In genomic region chr7:92691578-92691977, GRCh38 we compare ENCODE assay signal across 8 cellular contexts.
A peak's percentile ranks its signal among the peaks of the same experiment; 100 is the strongest.
DNase-seq lines count a peak whose midpoint lies in the region; ATAC-seq and TF ChIP-seq lines count a peak whose summit lies in the region.

No MANE protein-coding gene starts in this region.

- no peak overlapping the region for H3K27ac Mint-ChIP-seq in GM23338

- H4K20me1 ChIP-seq in GM23338 (replicated peaks; ENCODE audit: insufficient read depth): no peaks in the 10 kb centered on the region

- H3K27me3 ChIP-seq in cardiac muscle cell (no peaks in the 10 kb centered on the region), right cardiac atrium (ENCODE audit: control insufficient read depth, insufficient read depth) (no peaks in the 10 kb centered on the region), GM23338 (ENCODE audit: insufficient read depth) (no peaks in the 10 kb centered on the region), parathyroid adenoma (ENCODE audit: control insufficient read depth, insufficient read depth, low read length) (no peaks in the 10 kb centered on the region)

- H3K36me3 Mint-ChIP-seq in GM23338 (ENCODE audit: low read depth): no peaks in the 10 kb centered on the region

- ATAC-seq in right cardiac atrium (no peak), GM23338 (peak; percentile 66), SK-N-SH treated with all-trans-retinoic acid at 6 μM for 48 hours (peak; percentile 66)

- H3K4me2 ChIP-seq in GM23338: no peak overlapping the region
- H3K4me2 ChIP-seq in parathyroid adenoma (ENCODE audit: low read length): no peak overlapping the region

- intact Hi-C loops in right cardiac atrium (cut with DNase I): loop anchor here in 2 of 4 donors (10.0 kb wide), 2 partner anchors 67 to 143 kb away; partner anchors contain the start of gene CDK6 (in 1 of the 2)

- DNase-seq in cardiac muscle cell (ENCODE audit: low read depth in 1 of 2, low spot score in 1 of 2) (peak; percentile 55 to 78), right cardiac atrium (no peak), GM23338 (ENCODE audit: low spot score) (peak; percentile 83), LoVo (ENCODE audit: low spot score) (peak; percentile 73), epithelial cell of proximal tubule (ENCODE audit: low read depth) (no peak), NK-92 (lab: John Stamatoyannopoulos, UW; ENCODE audit: unreplicated experiment) (no peak)

- H3K27me3 Mint-ChIP-seq in GM23338 (ENCODE audit: insufficient read depth, low read depth, poor library complexity): no peaks in the 10 kb centered on the region

- H3K9me2 ChIP-seq in GM23338 (ENCODE audit: insufficient read depth): no peaks in the 10 kb centered on the region

- H3K4me1 ChIP-seq in cardiac muscle cell (ENCODE audit: low read depth) (peaks cover 17% of the 10 kb centered on the region), right cardiac atrium (ENCODE audit: control insufficient read depth, insufficient read depth, low read length) (no peaks in the 10 kb centered on the region), GM23338 (ENCODE audit: insufficient read depth) (peaks cover 8% of the 10 kb centered on the region; the same call in 1 of the 2 replicates), parathyroid adenoma (peaks cover 5% of the 10 kb centered on the region)

- peaks cover 15% of the 10 kb centered on the region for H3K4me1 Mint-ChIP-seq in GM23338

- no peaks in the 10 kb centered on the region for H3K79me2 ChIP-seq in GM23338 (replicated peaks; ENCODE audit: insufficient read depth)
- H3K79me2 ChIP-seq in parathyroid adenoma: peaks cover 37% of the 10 kb centered on the region

- no peaks in the 10 kb centered on the region for H3K9me3 ChIP-seq in cardiac muscle cell (ENCODE audit: low read depth)
- H3K9me3 ChIP-seq in right cardiac atrium (ENCODE audit: control insufficient read depth, low read length): no peaks in the 10 kb centered on the region
- no peaks in the 10 kb centered on the region for H3K9me3 ChIP-seq in parathyroid adenoma (ENCODE audit: control insufficient read depth, low read length)

- 39% methylated on average over 2 of the region's 2 CpGs for WGBS in right cardiac atrium

- TF ChIP-seq CTCF in cardiac muscle cell (IDR thresholded peaks at IDR 0.05; ENCODE audit: low read depth, low read length): peak; percentile 60
- TF ChIP-seq CTCF in GM23338 (conservative IDR thresholded peaks at IDR 0.05; ENCODE audit: low read depth in 2 of 2): peak; percentile 61 to 85
- peak; percentile 64 for TF ChIP-seq CTCF in epithelial cell of proximal tubule (conservative IDR thresholded peaks at IDR 0.05; ENCODE audit: low read depth, low read length)
- peak; percentile 47 for TF ChIP-seq CTCF in parathyroid adenoma (IDR thresholded peaks at IDR 0.05)

- no peak overlapping the region for H3K4me3 Mint-ChIP-seq in GM23338

- H3K9ac ChIP-seq in parathyroid adenoma: no peak overlapping the region

- no peaks in the 10 kb centered on the region for H3K9me3 Mint-ChIP-seq in GM23338

- no peaks in the 10 kb centered on the region for H3K36me3 ChIP-seq in cardiac muscle cell
- H3K36me3 ChIP-seq in GM23338 (ENCODE audit: insufficient read depth): no peaks in the 10 kb centered on the region
- no peaks in the 10 kb centered on the region for H3K36me3 ChIP-seq in parathyroid adenoma (ENCODE audit: control insufficient read depth, insufficient read depth, low read length)

- peak overlapping the region; percentile 50 for H3K27ac ChIP-seq in cardiac muscle cell
- no peak overlapping the region for H3K27ac ChIP-seq in right cardiac atrium (ENCODE audit: low read length)
- H3K27ac ChIP-seq in GM23338 (ENCODE audit: low read depth): no peak overlapping the region
- H3K27ac ChIP-seq in parathyroid adenoma: no peak overlapping the region

- no peaks in the 10 kb centered on the region for H3F3A ChIP-seq in GM23338 (replicated peaks; ENCODE audit: low read depth)

- no peak overlapping the region for H2AFZ ChIP-seq in GM23338
- no peak overlapping the region for H2AFZ ChIP-seq in parathyroid adenoma

- no peak overlapping the region for H3K4me3 ChIP-seq in cardiac muscle cell
- no peak overlapping the region for H3K4me3 ChIP-seq in right cardiac atrium (ENCODE audit: low read length)
- no peak overlapping the region for H3K4me3 ChIP-seq in GM23338
- H3K4me3 ChIP-seq in epithelial cell of proximal tubule (ENCODE audit: low read depth, low read length): no peak overlapping the region
- no peak overlapping the region for H3K4me3 ChIP-seq in parathyroid adenoma (ENCODE audit: low read depth, low read length)

TF ChIP-seq in GM23338, 12 proteins besides CTCF, POLR2A, EP300 and RAD21 (continues in another document):
- TF ChIP-seq, protein P1, sequence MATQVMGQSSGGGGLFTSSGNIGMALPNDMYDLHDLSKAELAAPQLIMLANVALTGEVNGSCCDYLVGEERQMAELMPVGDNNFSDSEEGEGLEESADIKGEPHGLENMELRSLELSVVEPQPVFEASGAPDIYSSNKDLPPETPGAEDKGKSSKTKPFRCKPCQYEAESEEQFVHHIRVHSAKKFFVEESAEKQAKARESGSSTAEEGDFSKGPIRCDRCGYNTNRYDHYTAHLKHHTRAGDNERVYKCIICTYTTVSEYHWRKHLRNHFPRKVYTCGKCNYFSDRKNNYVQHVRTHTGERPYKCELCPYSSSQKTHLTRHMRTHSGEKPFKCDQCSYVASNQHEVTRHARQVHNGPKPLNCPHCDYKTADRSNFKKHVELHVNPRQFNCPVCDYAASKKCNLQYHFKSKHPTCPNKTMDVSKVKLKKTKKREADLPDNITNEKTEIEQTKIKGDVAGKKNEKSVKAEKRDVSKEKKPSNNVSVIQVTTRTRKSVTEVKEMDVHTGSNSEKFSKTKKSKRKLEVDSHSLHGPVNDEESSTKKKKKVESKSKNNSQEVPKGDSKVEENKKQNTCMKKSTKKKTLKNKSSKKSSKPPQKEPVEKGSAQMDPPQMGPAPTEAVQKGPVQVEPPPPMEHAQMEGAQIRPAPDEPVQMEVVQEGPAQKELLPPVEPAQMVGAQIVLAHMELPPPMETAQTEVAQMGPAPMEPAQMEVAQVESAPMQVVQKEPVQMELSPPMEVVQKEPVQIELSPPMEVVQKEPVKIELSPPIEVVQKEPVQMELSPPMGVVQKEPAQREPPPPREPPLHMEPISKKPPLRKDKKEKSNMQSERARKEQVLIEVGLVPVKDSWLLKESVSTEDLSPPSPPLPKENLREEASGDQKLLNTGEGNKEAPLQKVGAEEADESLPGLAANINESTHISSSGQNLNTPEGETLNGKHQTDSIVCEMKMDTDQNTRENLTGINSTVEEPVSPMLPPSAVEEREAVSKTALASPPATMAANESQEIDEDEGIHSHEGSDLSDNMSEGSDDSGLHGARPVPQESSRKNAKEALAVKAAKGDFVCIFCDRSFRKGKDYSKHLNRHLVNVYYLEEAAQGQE (IDR thresholded peaks at IDR 0.05; ENCODE audit: unreplicated experiment): no peak
- TF ChIP-seq EZH2phosphoT487 (IDR thresholded peaks at IDR 0.05; ENCODE audit: unreplicated experiment): no peak
- no peak for TF ChIP-seq EZH2 (IDR thresholded peaks at IDR 0.05; ENCODE audit: low read depth, unreplicated experiment)
- TF ChIP-seq, protein P2, sequence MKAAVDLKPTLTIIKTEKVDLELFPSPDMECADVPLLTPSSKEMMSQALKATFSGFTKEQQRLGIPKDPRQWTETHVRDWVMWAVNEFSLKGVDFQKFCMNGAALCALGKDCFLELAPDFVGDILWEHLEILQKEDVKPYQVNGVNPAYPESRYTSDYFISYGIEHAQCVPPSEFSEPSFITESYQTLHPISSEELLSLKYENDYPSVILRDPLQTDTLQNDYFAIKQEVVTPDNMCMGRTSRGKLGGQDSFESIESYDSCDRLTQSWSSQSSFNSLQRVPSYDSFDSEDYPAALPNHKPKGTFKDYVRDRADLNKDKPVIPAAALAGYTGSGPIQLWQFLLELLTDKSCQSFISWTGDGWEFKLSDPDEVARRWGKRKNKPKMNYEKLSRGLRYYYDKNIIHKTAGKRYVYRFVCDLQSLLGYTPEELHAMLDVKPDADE (IDR thresholded peaks at IDR 0.05): no peak
- no peak for TF ChIP-seq JUNB (IDR thresholded peaks at IDR 0.05; ENCODE audit: unreplicated experiment)

TF ChIP-seq in SK-N-SH treated with all-trans-retinoic acid at 6 μM for 48 hours, 23 proteins besides CTCF, POLR2A, EP300 and RAD21 (continues in another document):
- TF ChIP-seq CSDC2 (CRISPR knock-in tag; IDR thresholded peaks at IDR 0.05) (no peak), GLIS3 (CRISPR knock-in tag; IDR thresholded peaks at IDR 0.05) (no peak), ISL1 (CRISPR knock-in tag; IDR thresholded peaks at IDR 0.05) (no peak), BACH2 (CRISPR knock-in tag; IDR thresholded peaks at IDR 0.05; ENCODE audit: borderline replicate concordance) (no peak), PPARA (CRISPR knock-in tag; IDR thresholded peaks at IDR 0.05; ENCODE audit: borderline replicate concordance) (no peak), ARNTL (CRISPR knock-in tag; IDR thresholded peaks at IDR 0.05; ENCODE audit: borderline replicate concordance, low read depth) (no peak), CREB5 (CRISPR knock-in tag; IDR thresholded peaks at IDR 0.05; ENCODE audit: low read depth) (no peak), ZFP3 (CRISPR knock-in tag; IDR thresholded peaks at IDR 0.05) (no peak), SNAI2 (CRISPR knock-in tag; IDR thresholded peaks at IDR 0.05) (no peak), TCF4 (CRISPR knock-in tag; IDR thresholded peaks at IDR 0.05; ENCODE audit: borderline replicate concordance) (no peak)
- TF ChIP-seq, protein P3, sequence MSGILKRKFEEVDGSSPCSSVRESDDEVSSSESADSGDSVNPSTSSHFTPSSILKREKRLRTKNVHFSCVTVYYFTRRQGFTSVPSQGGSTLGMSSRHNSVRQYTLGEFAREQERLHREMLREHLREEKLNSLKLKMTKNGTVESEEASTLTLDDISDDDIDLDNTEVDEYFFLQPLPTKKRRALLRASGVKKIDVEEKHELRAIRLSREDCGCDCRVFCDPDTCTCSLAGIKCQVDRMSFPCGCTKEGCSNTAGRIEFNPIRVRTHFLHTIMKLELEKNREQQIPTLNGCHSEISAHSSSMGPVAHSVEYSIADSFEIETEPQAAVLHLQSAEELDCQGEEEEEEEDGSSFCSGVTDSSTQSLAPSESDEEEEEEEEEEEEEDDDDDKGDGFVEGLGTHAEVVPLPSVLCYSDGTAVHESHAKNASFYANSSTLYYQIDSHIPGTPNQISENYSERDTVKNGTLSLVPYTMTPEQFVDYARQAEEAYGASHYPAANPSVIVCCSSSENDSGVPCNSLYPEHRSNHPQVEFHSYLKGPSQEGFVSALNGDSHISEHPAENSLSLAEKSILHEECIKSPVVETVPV (CRISPR knock-in tag; IDR thresholded peaks at IDR 0.05): no peak

Comparison
In these comparisons a context has a peak if more than half of its experiments do, and no peak if none do; other contexts are left out.
1. DNase-seq: peak in cardiac muscle cell (2 of 2), GM23338 (single experiment) and LoVo (single experiment); none in right cardiac atrium (0 of 3), epithelial cell of proximal tubule (single experiment) and NK-92 (single experiment).
2. ATAC-seq: peak in GM23338 (single experiment) and SK-N-SH treated with all-trans-retinoic acid at 6 μM for 48 hours (single experiment); none in right cardiac atrium (0 of 2).
3. Peak in every context shown above with its lines, with median percentiles within 50 percentile points of each other: CTCF ChIP-seq.